2 cellular contexts compared by ENCODE assay signal in genomic region chr10:112456533-112456932, GRCh38.
TF ChIP-seq lines count a peak whose summit lies in the region.

No MANE protein-coding gene starts in this region.

TF ChIP-seq in A549, 52 proteins besides CTCF, POLR2A, EP300 and RAD21:
- TF ChIP-seq TP53 (CRISPR knock-in tag; IDR thresholded peaks at IDR 0.05): no peak
- TF ChIP-seq RNF2 (IDR thresholded peaks at IDR 0.05; ENCODE audit: borderline replicate concordance, low read depth): no peak
- TF ChIP-seq HOXA7 (CRISPR knock-in tag; IDR thresholded peaks at IDR 0.05): no peak
- TF ChIP-seq SREBF2 (IDR thresholded peaks at IDR 0.05): no peak
- TF ChIP-seq HDAC2 (IDR thresholded peaks at IDR 0.05): no peak
- no peak for TF ChIP-seq NPAS2 (CRISPR knock-in tag; IDR thresholded peaks at IDR 0.05; ENCODE audit: borderline replicate concordance)
- TF ChIP-seq ZC3H11A (IDR thresholded peaks at IDR 0.05): no peak
- TF ChIP-seq GATA3 (IDR thresholded peaks at IDR 0.05; ENCODE audit: borderline replicate concordance): no peak
- TF ChIP-seq NFE2L2 (conservative IDR thresholded peaks at IDR 0.05; ENCODE audit: low read length): no peak
- TF ChIP-seq JUNB (IDR thresholded peaks at IDR 0.05): no peak
- no peak for TF ChIP-seq ESRRA (IDR thresholded peaks at IDR 0.05; ENCODE audit: borderline replicate concordance, low read length)
- no peak for TF ChIP-seq JUN (IDR thresholded peaks at IDR 0.05)

TF ChIP-seq in K562, 482 proteins besides CTCF, POLR2A, EP300 and RAD21:
- TF ChIP-seq HOMEZ (CRISPR knock-in tag; IDR thresholded peaks at IDR 0.05): no peak
- no peak for TF ChIP-seq POLR2H (tag; IDR thresholded peaks at IDR 0.05; ENCODE audit: low read depth)
- no peak for TF ChIP-seq CHD2 (IDR thresholded peaks at IDR 0.05; ENCODE audit: low read depth, low read length)
- TF ChIP-seq NEUROD1 (IDR thresholded peaks at IDR 0.05; ENCODE audit: borderline replicate concordance, low read depth, low read length, partially characterized antibody): no peak
- TF ChIP-seq ZBTB5 (IDR thresholded peaks at IDR 0.05): no peak
- TF ChIP-seq GTF2F1 (IDR thresholded peaks at IDR 0.05; ENCODE audit: low read depth, low read length): no peak
- TF ChIP-seq IFI16 (CRISPR knock-in tag; IDR thresholded peaks at IDR 0.05): no peak
- TF ChIP-seq NR3C1 (CRISPR knock-in tag; IDR thresholded peaks at IDR 0.05): no peak
- TF ChIP-seq RNF219 (CRISPR knock-in tag; IDR thresholded peaks at IDR 0.05): no peak
- TF ChIP-seq KLF1 (tag; IDR thresholded peaks at IDR 0.05): no peak
- TF ChIP-seq PTBP1 (IDR thresholded peaks at IDR 0.05; ENCODE audit: low read depth, low read length): no peak
- TF ChIP-seq TEAD4 (IDR thresholded peaks at IDR 0.05; ENCODE audit: low read length): no peak
- TF ChIP-seq TEAD4 (CRISPR knock-in tag; IDR thresholded peaks at IDR 0.05; ENCODE audit: borderline replicate concordance): no peak
- no peak for TF ChIP-seq ZFPM2 (CRISPR knock-in tag; IDR thresholded peaks at IDR 0.05)
